ENCODE assay signal across 16 cellular contexts in the genomic region with DNA sequence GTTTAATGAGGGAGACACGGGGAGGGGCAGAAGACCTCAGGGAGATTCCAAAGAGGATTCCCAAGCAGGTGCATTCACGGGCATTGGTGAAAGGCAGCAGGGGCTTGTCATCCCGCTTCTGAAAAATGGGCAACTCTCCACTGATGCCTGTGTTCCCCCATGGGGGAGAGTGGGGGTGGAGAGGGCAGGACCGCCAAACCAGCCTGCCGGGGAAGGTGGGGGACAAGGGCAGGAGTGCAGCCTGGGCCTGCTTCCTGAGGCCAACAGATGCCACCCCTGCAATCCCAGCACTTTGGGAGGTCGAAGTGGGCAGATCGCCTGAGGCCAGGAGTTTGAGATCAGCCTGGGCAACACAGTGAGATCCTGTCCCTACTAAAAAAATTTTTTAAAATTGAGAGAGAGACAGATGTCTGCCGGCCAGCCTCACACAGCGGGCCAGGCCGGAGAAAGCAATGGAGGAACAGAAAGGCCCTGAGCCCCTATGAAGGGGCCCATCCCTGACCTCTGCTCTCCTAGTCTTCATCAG. TPM values are rescaled to one million over a fixed set of nuclear protein-coding genes. Genes with fewer than 3 reads are reported as not detected.
DNase-seq lines count a peak whose midpoint lies in the region; ATAC-seq and TF ChIP-seq lines count a peak whose summit lies in the region.
"Had no signal": no experiment of that assay in that cellular context is flagged by ENCODE, and none has a peak within 500 bp of the region (broad histone marks: within the 10 kb centered on the region; RNA-seq: fewer than 3 reads in every experiment).

No MANE protein-coding gene starts in this region.

- no peaks in the 10 kb centered on the region for H3K27me3 Mint-ChIP-seq in T-cell
- H3K27me3 Mint-ChIP-seq: CD4-positive, alpha-beta memory T cell had no signal

- CTCF ChIA-PET in T-cell (lab: Charles Lee), result interaction anchor here in 1 of 2 donors (1.4 kb wide), 1 partner anchor 59 kb away, joined by 4 read pairs; no protein-coding TSS in a partner anchor

- H3K27me3 ChIP-seq in esophagus muscularis mucosa (no peaks in the 10 kb centered on the region), vagina (no peaks in the 10 kb centered on the region)

- TF ChIP-seq CTCF in esophagus muscularis mucosa (IDR thresholded peaks at IDR 0.05) (no peak), vagina (IDR thresholded peaks at IDR 0.05) (no peak)

- H3K36me3 Mint-ChIP-seq in T-cell, result no peaks in the 10 kb centered on the region
- H3K36me3 Mint-ChIP-seq: CD4-positive, alpha-beta memory T cell had no signal

- 92% methylated on average over 8 of the region's 10 CpGs for WGBS in esophagus muscularis mucosa

- H3K9me3 ChIP-seq in esophagus muscularis mucosa (no peaks in the 10 kb centered on the region), vagina (no peaks in the 10 kb centered on the region)
- H3K9me3 ChIP-seq: HAP-1 had no signal

- no peak for TF ChIP-seq EP300 in esophagus muscularis mucosa (IDR thresholded peaks at IDR 0.05)

- no peaks in the 10 kb centered on the region for H3K9me3 Mint-ChIP-seq in T-cell
- H3K9me3 Mint-ChIP-seq: CD4-positive, alpha-beta memory T cell had no signal

- H3K36me3 ChIP-seq in esophagus muscularis mucosa, result peaks cover 0 to 3% (median 0%) of the 10 kb centered on the region in 4 donors
- no peaks in the 10 kb centered on the region for H3K36me3 ChIP-seq in vagina
- H3K36me3 ChIP-seq: HAP-1 had no signal

- no peak for ATAC-seq in GM19351 (IDR thresholded peaks at IDR 0.05; ENCODE audit: unreplicated experiment)
- no peak for ATAC-seq in T-cell (replicated peaks in 1 of 4)

- TF ChIP-seq POLR2A in esophagus muscularis mucosa (IDR thresholded peaks at IDR 0.05; ENCODE audit: low read depth), result no peak
- TF ChIP-seq POLR2A in vagina (IDR thresholded peaks at IDR 0.05), result no peak

- intact Hi-C loops in esophagus muscularis mucosa (cut with DNase I) (loop anchor here (10.0 kb wide), 1 partner anchor 143 kb away; the partner anchor contains the start of gene SCLY), posterior vena cava (cut with DNase I) (loop anchor here in 1 of 2 donors (2.0 kb wide), 1 partner anchor 63 kb away; the partner anchor contains the start of gene RAMP1), vagina (cut with DNase I) (loop anchor here (2.0 kb wide), 1 partner anchor 63 kb away; the partner anchor contains the start of gene RAMP1)

- no peak overlapping the region for H3K4me3 Mint-ChIP-seq in T-cell

- H3K4me3 ChIP-seq in esophagus muscularis mucosa (no peak overlapping the region), vagina (no peak overlapping the region)
- H3K4me3 ChIP-seq: HAP-1 had no signal

- no peak overlapping the region for H3K27ac Mint-ChIP-seq in T-cell

- H3K4me1 ChIP-seq in esophagus muscularis mucosa, result peaks cover 7 to 26% (median 23%) of the 10 kb centered on the region in 4 donors
- peaks cover 12% of the 10 kb centered on the region for H3K4me1 ChIP-seq in vagina
- H3K4me1 ChIP-seq: HAP-1 had no signal

- POLR2A ChIA-PET in T-cell (lab: Charles Lee), result no interaction called here

- peaks cover 17 to 34% (median 25%) of the 10 kb centered on the region in 3 donors for H3K4me1 Mint-ChIP-seq in T-cell

- H3K27ac ChIP-seq in esophagus muscularis mucosa (replicated peaks in 1 of 4) (peak overlapping the region; percentile 73 to 79 (median 78)), vagina (peak overlapping the region; percentile 56)
- H3K27ac ChIP-seq: 22Rv1 had no signal

- peak; percentile 44 for DNase-seq in activated effector memory CD4-positive, alpha-beta T cell treated with anti-CD3 and anti-CD28 coated beads, Interleukin-2, amount 50 U/mL, for 16 hours
- no peak for DNase-seq in activated effector memory CD4-positive, alpha-beta T cell treated with Interleukin-2 at 50 U/mL for 16 hours
- DNase-seq in esophagus muscularis mucosa (ENCODE audit: extremely low spot score), result no peak
- peak; percentile 58 for DNase-seq in posterior vena cava (ENCODE audit: low spot score)
- DNase-seq in vagina (ENCODE audit: extremely low spot score in 2 of 2), result no peak
- DNase-seq in HT-29 (ENCODE audit: low spot score), result no peak
- no peak for DNase-seq in T-cell
- DNase-seq: CD4-positive, alpha-beta memory T cell; KBM-7; MV-4-11; NCI-H187 treated with DMSO at 0.1 percent for 48 hours; NCI-H446 treated with DMSO at 0.1 percent for 48 hours; NCI-H748 treated with DMSO at 0.1 percent for 48 hours had no signal

RNA-seq across cellular contexts. Expression of gene UBE2F, which starts 44.8 kb away (rescaled TPM):
- total RNA-seq in esophagus muscularis mucosa (100 to 1,000 TPM in 1 of 4 donors, 10 to 100 TPM in 3; 59.0 to 111 (median 78.5) TPM), posterior vena cava (10 to 100 TPM; 49.5 to 49.9 TPM), vagina (57.0 TPM), T-cell (10 to 100 TPM; 35.1 to 53.6 (median 37.3) TPM)
- 35.7 and 40.1 TPM in 2 replicates for total RNA-seq in HT-29 (2014; rRNA removed; shearing (Covaris generic))

Comparison
In these comparisons a context has a peak if more than half of its experiments do, and no peak if none do; other contexts are left out.
1. DNase-seq: peak in activated effector memory CD4-positive, alpha-beta T cell treated with anti-CD3 and anti-CD28 coated beads, Interleukin-2, amount 50 U/mL, for 16 hours (single experiment) and posterior vena cava (single experiment); none in activated effector memory CD4-positive, alpha-beta T cell treated with Interleukin-2 at 50 U/mL for 16 hours (single experiment), esophagus muscularis mucosa (single experiment), vagina (0 of 2), HT-29 (single experiment) and T-cell (0 of 34).